ENCODE assay signal across 8 cellular contexts in the genomic region with DNA sequence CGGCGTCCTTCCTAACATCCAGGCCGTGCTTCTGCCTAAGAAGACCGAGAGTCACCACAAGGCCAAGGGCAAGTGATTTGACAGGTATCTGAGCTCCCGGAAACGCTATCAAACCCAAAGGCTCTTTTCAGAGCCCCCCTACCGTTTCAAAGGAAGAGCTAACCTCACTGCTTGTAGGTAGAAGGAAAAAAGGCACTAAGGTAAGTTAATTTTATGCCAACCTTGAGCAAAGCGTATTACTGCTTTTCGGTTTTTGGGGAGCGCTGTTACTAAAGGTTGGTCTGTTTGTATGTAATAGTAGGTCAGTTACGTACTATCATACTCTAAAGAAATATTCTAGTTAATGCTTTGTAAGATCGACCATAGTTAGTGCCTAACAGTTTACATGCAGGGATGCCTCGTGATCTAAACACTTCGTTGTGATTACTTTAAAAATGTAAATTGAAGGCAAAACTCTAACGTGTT. TPM values are rescaled to one million over a fixed set of nuclear protein-coding genes. Genes with fewer than 3 reads are reported as not detected.
A peak's percentile ranks its signal among the peaks of the same experiment; 100 is the strongest.
DNase-seq lines count a peak whose midpoint lies in the region; ATAC-seq and TF ChIP-seq lines count a peak whose summit lies in the region.

No MANE protein-coding gene starts in this region.

- no peaks in the 10 kb centered on the region for H3K27me3 Mint-ChIP-seq in CD8-positive, alpha-beta T cell (ENCODE audit: low read depth)

- no peak for ATAC-seq in CD8-positive, alpha-beta T cell
- ATAC-seq in gastroesophageal sphincter = no peak
- no peak for ATAC-seq in HG03457 (IDR thresholded peaks at IDR 0.05; ENCODE audit: unreplicated experiment)

- no peak for TF ChIP-seq CTCF in CD8-positive, alpha-beta T cell (IDR thresholded peaks at IDR 0.05)
- TF ChIP-seq CTCF in WERI-Rb-1 (IDR thresholded peaks at IDR 0.05; ENCODE audit: low read depth, low read length) (no peak), gastroesophageal sphincter (IDR thresholded peaks at IDR 0.05) (no peak), retinal pigment epithelial cell (conservative IDR thresholded peaks at IDR 0.05; ENCODE audit: low read depth, low read length) (no peak)

- H3K9me3 ChIP-seq in CD8-positive, alpha-beta T cell (ENCODE audit: low read length) = no peaks in the 10 kb centered on the region
- H3K9me3 ChIP-seq in WERI-Rb-1 (ENCODE audit: severe bottlenecking) (no peaks in the 10 kb centered on the region), gastroesophageal sphincter (no peaks in the 10 kb centered on the region)

- no peaks in the 10 kb centered on the region for H3K9me3 Mint-ChIP-seq in CD8-positive, alpha-beta T cell

- H3K27ac Mint-ChIP-seq in CD8-positive, alpha-beta T cell = peak overlapping the region; percentile 99

- H3K4me1 Mint-ChIP-seq in CD8-positive, alpha-beta T cell (ENCODE audit: low read depth) = peaks cover 37% of the 10 kb centered on the region

- 0 to 3% methylated on average over 8 to 13 of the region's 15 CpGs for WGBS in gastroesophageal sphincter (ENCODE audit: low coverage in 1 of 2), 2 donors

- peak overlapping the region; percentile 94 for H3K4me3 Mint-ChIP-seq in CD8-positive, alpha-beta T cell

- peaks cover 30% of the 10 kb centered on the region for H3K4me1 ChIP-seq in CD8-positive, alpha-beta T cell (ENCODE audit: insufficient read depth, low read length)
- peaks cover 0 to 40% (median 15%) of the 10 kb centered on the region in 3 donors for H3K4me1 ChIP-seq in gastroesophageal sphincter

- DNase-seq in CD8-positive, alpha-beta T cell = no peak
- peak; percentile 2 for DNase-seq in HS-5 (ENCODE audit: low read depth)
- no peak for DNase-seq in WERI-Rb-1
- no peak for DNase-seq in retinal pigment epithelial cell (ENCODE audit: low read depth)
- DNase-seq in activated CD8-positive, alpha-beta memory T cell treated with anti-CD3 and anti-CD28 coated beads for 24 hours = no peak
- DNase-seq in GM19240 (ENCODE audit: insufficient read length, low spot score) = no peak

- H3K36me3 Mint-ChIP-seq in CD8-positive, alpha-beta T cell = peaks cover 53% of the 10 kb centered on the region

- intact Hi-C loops in CD8-positive, alpha-beta T cell (cut with DNase I, micrococcal nuclease) = loop anchor here (1.0 to 5.0 kb wide), 9 partner anchors 33 to 1768 kb away; a partner anchor contains a TSS

- POLR2A ChIA-PET in CD8-positive, alpha-beta T cell (lab: Charles Lee) = interaction anchor here (0.7 to 9.6 kb wide), 65 partner anchors 8 to 1769 kb away, joined by 3 to 1910 read pairs (median 12); a partner anchor contains a TSS

- H3K27me3 ChIP-seq in CD8-positive, alpha-beta T cell (ENCODE audit: insufficient read depth, low read length) = no peaks in the 10 kb centered on the region
- no peaks in the 10 kb centered on the region for H3K27me3 ChIP-seq in WERI-Rb-1 (ENCODE audit: insufficient read depth, low read depth, severe bottlenecking)
- H3K27me3 ChIP-seq in gastroesophageal sphincter = no peaks in the 10 kb centered on the region

- no peak for TF ChIP-seq POLR2A in gastroesophageal sphincter (IDR thresholded peaks at IDR 0.05)

- no peak for TF ChIP-seq EP300 in gastroesophageal sphincter (IDR thresholded peaks at IDR 0.05)

- H3K4me3 ChIP-seq in CD8-positive, alpha-beta T cell (ENCODE audit: low read depth, low read length) = peak overlapping the region; percentile 98
- peak overlapping the region; percentile 78 for H3K4me3 ChIP-seq in WERI-Rb-1 (ENCODE audit: low read depth, low read length)
- H3K4me3 ChIP-seq in gastroesophageal sphincter = peak overlapping the region; percentile 79 to 92
- H3K4me3 ChIP-seq in retinal pigment epithelial cell (ENCODE audit: low read length) = peak overlapping the region; percentile 99

- H3K36me3 ChIP-seq in CD8-positive, alpha-beta T cell (ENCODE audit: insufficient read depth, low read length) = no peaks in the 10 kb centered on the region
- peaks cover 54% of the 10 kb centered on the region for H3K36me3 ChIP-seq in WERI-Rb-1
- H3K36me3 ChIP-seq in gastroesophageal sphincter = peaks cover 0 to 18% of the 10 kb centered on the region in 2 donors

- peak overlapping the region; percentile 94 for H3K27ac ChIP-seq in CD8-positive, alpha-beta T cell (ENCODE audit: low read depth, low read length)
- peak overlapping the region; percentile 97 for H3K27ac ChIP-seq in WERI-Rb-1
- peak overlapping the region; percentile 93 to 99 (median 98) for H3K27ac ChIP-seq in gastroesophageal sphincter

- CTCF ChIA-PET in CD8-positive, alpha-beta T cell (lab: Charles Lee) = interaction anchor here (1.1 to 6.3 kb wide), 14 partner anchors 11 to 126 kb away, joined by 3 to 62 read pairs (median 6); a partner anchor contains a TSS

RNA-seq across cellular contexts. Expression of a gene that starts 37.4 kb away (rescaled TPM):
- under 1 TPM; 0.30 to 0.44 TPM for total RNA-seq in CD8-positive, alpha-beta T cell
- 10 to 100 TPM in 1 of 4 donors, 1 to 10 TPM in 3; 3.7 to 11.4 (median 8.3) TPM for total RNA-seq in gastroesophageal sphincter
